23 cellular contexts compared by ENCODE assay signal in the genomic region with DNA sequence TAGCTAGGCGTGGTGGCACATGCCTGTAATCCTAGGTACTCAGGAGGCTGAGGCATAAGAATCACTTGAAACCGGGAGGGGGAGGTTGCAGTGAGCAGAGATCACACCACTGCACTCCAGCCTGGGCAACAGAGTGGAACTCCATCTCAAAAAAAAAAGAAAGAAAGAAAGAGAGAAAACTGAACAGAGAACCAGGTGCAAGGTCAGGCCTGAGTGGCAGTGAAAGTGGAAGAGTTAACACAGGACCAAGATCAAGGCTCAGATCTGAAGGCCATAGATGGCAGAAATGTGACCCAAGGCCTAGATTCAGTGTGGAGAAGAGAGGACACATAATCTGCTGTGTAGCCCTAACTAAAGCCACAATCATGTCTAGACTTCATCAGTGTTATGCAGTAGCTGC.
A peak's percentile ranks its signal among the peaks of the same experiment; 100 is the strongest.
DNase-seq lines count a peak whose midpoint lies in the region; ATAC-seq and TF ChIP-seq lines count a peak whose summit lies in the region.
"Had no signal": no experiment of that assay in that cellular context is flagged by ENCODE, and none has a peak within 500 bp of the region (broad histone marks: within the 10 kb centered on the region; RNA-seq: fewer than 3 reads in every experiment).

No MANE protein-coding gene starts in this region.

- H3K9me3 Mint-ChIP-seq in memory B cell: no peaks in the 10 kb centered on the region
- H3K9me3 Mint-ChIP-seq in activated naive CD8-positive, alpha-beta T cell treated with anti-CD3 and anti-CD28 coated beads, Interleukin-2, amount 50 U/mL, for 24 hours: no peaks in the 10 kb centered on the region
- H3K9me3 Mint-ChIP-seq: GM23338; T-helper 2 cell treated with Interferon-gamma antibody and Interleukin-4, amounts not matched to agents 5 μg/mL and 100 μg/mL, for 36 hours had no signal

- CTCF ChIA-PET in GM10248 (lab: Yijun Ruan, JAX): no interaction called here

- H3K27ac Mint-ChIP-seq in memory B cell: peak overlapping the region; percentile 45
- no peak overlapping the region for H3K27ac Mint-ChIP-seq in activated naive CD8-positive, alpha-beta T cell treated with anti-CD3 and anti-CD28 coated beads, Interleukin-2, amount 50 U/mL, for 24 hours
- H3K27ac Mint-ChIP-seq: GM23338; T-helper 2 cell treated with Interferon-gamma antibody and Interleukin-4, amounts not matched to agents 5 μg/mL and 100 μg/mL, for 36 hours had no signal

- no peak overlapping the region for H3K4me3 Mint-ChIP-seq in memory B cell
- no peak overlapping the region for H3K4me3 Mint-ChIP-seq in activated naive CD8-positive, alpha-beta T cell treated with anti-CD3 and anti-CD28 coated beads, Interleukin-2, amount 50 U/mL, for 24 hours
- H3K4me3 Mint-ChIP-seq: GM23338; T-helper 2 cell treated with Interferon-gamma antibody and Interleukin-4, amounts not matched to agents 5 μg/mL and 100 μg/mL, for 36 hours had no signal

- H3K36me3 Mint-ChIP-seq in memory B cell: no peaks in the 10 kb centered on the region
- no peaks in the 10 kb centered on the region for H3K36me3 Mint-ChIP-seq in activated naive CD8-positive, alpha-beta T cell treated with anti-CD3 and anti-CD28 coated beads, Interleukin-2, amount 50 U/mL, for 24 hours (ENCODE audit: low read depth)

- ATAC-seq in GM18858 (IDR thresholded peaks at IDR 0.05; ENCODE audit: unreplicated experiment) (peak; percentile 56), HG03342 (IDR thresholded peaks at IDR 0.05; ENCODE audit: unreplicated experiment) (peak; percentile 55), memory B cell (ENCODE audit: low read depth) (no peak), GM21360 (IDR thresholded peaks at IDR 0.05; ENCODE audit: unreplicated experiment) (no peak), GM19455 (IDR thresholded peaks at IDR 0.05; ENCODE audit: unreplicated experiment) (no peak), HG02588 (IDR thresholded peaks at IDR 0.05; ENCODE audit: unreplicated experiment) (no peak)
- ATAC-seq in activated naive CD8-positive, alpha-beta T cell treated with anti-CD3 and anti-CD28 coated beads, Interleukin-2, amount 50 U/mL, for 24 hours: no peak
- ATAC-seq: A549, GM23338, Panc1 had no signal

- POLR2A ChIA-PET in GM10248 (lab: Yijun Ruan, JAX): no interaction called here

- DNase-seq in GM10248 (ENCODE audit: extremely low spot score) (peak; percentile 18), memory B cell (ENCODE audit: low spot score in 2 of 2) (no peak)
- no peak for DNase-seq in activated naive CD8-positive, alpha-beta T cell treated with anti-CD3 and anti-CD28 coated beads, Interleukin-2, amount 50 U/mL, for 24 hours
- DNase-seq: BE2C, DMS79 treated with DMSO at 0.1 percent for 48 hours, Kasumi-1, MG63, NCI-H1092, NCI-H1436, NCI-H187 treated with DMSO at 0.1 percent for 48 hours, NCI-H2107, NCI-H69, SIG-M5, SK-N-SH had no signal

- no peak for TF ChIP-seq CTCF in GM10248 (IDR thresholded peaks at IDR 0.05; ENCODE audit: control extremely low read depth, extremely low read depth, low read depth, missing control alignments)

- no peaks in the 10 kb centered on the region for H3K27me3 Mint-ChIP-seq in memory B cell
- no peaks in the 10 kb centered on the region for H3K27me3 Mint-ChIP-seq in activated naive CD8-positive, alpha-beta T cell treated with anti-CD3 and anti-CD28 coated beads, Interleukin-2, amount 50 U/mL, for 24 hours

- peaks cover 9% of the 10 kb centered on the region for H3K4me1 Mint-ChIP-seq in memory B cell
- H3K4me1 Mint-ChIP-seq in activated naive CD8-positive, alpha-beta T cell treated with anti-CD3 and anti-CD28 coated beads, Interleukin-2, amount 50 U/mL, for 24 hours: peaks cover 5% of the 10 kb centered on the region

Comparison
In these comparisons a context has a peak if more than half of its experiments do, and no peak if none do; other contexts are left out.
1. ATAC-seq: peak in GM18858 (single experiment) and HG03342 (single experiment); none in memory B cell (single experiment), GM21360 (single experiment), activated naive CD8-positive, alpha-beta T cell treated with anti-CD3 and anti-CD28 coated beads, Interleukin-2, amount 50 U/mL, for 24 hours (single experiment), GM19455 (single experiment) and HG02588 (single experiment).